1 cellular context compared by ENCODE assay signal in genomic region chr20:47596003-47596571, GRCh38.
TF ChIP-seq lines count a peak whose summit lies in the region.

No MANE protein-coding gene starts in this region.

TF ChIP-seq in HepG2, 621 proteins besides CTCF, POLR2A, EP300 and RAD21 (continued from another document and continues in another):
- TF ChIP-seq, protein P1, sequence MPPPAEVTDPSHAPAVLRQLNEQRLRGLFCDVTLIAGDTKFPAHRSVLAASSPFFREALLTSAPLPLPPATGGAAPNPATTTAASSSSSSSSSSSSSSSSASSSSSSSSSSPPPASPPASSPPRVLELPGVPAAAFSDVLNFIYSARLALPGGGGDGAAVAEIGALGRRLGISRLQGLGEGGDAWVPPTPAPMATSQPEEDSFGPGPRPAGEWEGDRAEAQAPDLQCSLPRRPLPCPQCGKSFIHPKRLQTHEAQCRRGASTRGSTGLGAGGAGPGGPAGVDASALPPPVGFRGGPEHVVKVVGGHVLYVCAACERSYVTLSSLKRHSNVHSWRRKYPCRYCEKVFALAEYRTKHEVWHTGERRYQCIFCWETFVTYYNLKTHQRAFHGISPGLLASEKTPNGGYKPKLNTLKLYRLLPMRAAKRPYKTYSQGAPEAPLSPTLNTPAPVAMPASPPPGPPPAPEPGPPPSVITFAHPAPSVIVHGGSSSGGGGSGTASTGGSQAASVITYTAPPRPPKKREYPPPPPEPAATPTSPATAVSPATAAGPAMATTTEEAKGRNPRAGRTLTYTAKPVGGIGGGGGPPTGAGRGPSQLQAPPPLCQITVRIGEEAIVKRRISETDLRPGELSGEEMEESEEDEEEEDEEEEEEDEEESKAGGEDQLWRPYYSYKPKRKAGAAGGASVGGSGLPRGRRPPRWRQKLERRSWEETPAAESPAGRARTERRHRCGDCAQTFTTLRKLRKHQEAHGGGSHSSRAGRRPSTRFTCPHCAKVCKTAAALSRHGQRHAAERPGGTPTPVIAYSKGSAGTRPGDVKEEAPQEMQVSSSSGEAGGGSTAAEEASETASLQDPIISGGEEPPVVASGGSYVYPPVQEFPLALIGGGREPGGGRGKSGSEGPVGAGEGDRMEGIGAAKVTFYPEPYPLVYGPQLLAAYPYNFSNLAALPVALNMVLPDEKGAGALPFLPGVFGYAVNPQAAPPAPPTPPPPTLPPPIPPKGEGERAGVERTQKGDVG (CRISPR knock-in tag; IDR thresholded peaks at IDR 0.05; ENCODE audit: borderline replicate concordance) = no peak
- no peak for TF ChIP-seq SRSF1 (optimal IDR thresholded peaks at IDR 0.05; ENCODE audit: low read depth, low read length)
- TF ChIP-seq ZNF350 (CRISPR knock-in tag; IDR thresholded peaks at IDR 0.05; ENCODE audit: borderline replicate concordance, low read depth) = no peak
- TF ChIP-seq, protein P2, sequence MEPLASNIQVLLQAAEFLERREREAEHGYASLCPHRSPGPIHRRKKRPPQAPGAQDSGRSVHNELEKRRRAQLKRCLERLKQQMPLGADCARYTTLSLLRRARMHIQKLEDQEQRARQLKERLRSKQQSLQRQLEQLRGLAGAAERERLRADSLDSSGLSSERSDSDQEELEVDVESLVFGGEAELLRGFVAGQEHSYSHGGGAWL (CRISPR knock-in tag; IDR thresholded peaks at IDR 0.05) = no peak
- TF ChIP-seq, protein P3, sequence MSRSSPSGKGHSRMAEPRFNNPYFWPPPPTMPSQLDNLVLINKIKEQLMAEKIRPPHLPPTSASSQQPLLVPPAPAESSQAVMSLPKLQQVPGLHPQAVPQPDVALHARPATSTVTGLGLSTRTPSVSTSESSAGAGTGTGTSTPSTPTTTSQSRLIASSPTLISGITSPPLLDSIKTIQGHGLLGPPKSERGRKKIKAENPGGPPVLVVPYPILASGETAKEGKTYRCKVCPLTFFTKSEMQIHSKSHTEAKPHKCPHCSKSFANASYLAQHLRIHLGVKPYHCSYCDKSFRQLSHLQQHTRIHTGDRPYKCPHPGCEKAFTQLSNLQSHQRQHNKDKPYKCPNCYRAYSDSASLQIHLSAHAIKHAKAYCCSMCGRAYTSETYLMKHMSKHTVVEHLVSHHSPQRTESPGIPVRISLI (CRISPR knock-in tag; IDR thresholded peaks at IDR 0.05; ENCODE audit: borderline replicate concordance) = peak; percentile 87; the same call in 1 of the 2 replicates
- TF ChIP-seq NR0B2 (CRISPR knock-in tag; IDR thresholded peaks at IDR 0.05) = no peak
- TF ChIP-seq CSRNP2 (CRISPR knock-in tag; conservative IDR thresholded peaks at IDR 0.05; ENCODE audit: low read depth) = no peak
- peak; percentile 56 for TF ChIP-seq RXRB (CRISPR knock-in tag; IDR thresholded peaks at IDR 0.05; ENCODE audit: borderline replicate concordance)
- TF ChIP-seq ZBTB7B (CRISPR knock-in tag; IDR thresholded peaks at IDR 0.05) = no peak
- TF ChIP-seq ARID5B (CRISPR knock-in tag; IDR thresholded peaks at IDR 0.05) = peak; percentile 45; the same call in 1 of the 2 replicates
- TF ChIP-seq ZBED4 (CRISPR knock-in tag; IDR thresholded peaks at IDR 0.05; ENCODE audit: borderline replicate concordance) = no peak
- TF ChIP-seq, protein P4, sequence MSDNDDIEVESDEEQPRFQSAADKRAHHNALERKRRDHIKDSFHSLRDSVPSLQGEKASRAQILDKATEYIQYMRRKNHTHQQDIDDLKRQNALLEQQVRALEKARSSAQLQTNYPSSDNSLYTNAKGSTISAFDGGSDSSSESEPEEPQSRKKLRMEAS (IDR thresholded peaks at IDR 0.05) = no peak
- TF ChIP-seq ZNF432 (CRISPR knock-in tag; IDR thresholded peaks at IDR 0.05; ENCODE audit: borderline replicate concordance) = no peak
- TF ChIP-seq, protein P5, sequence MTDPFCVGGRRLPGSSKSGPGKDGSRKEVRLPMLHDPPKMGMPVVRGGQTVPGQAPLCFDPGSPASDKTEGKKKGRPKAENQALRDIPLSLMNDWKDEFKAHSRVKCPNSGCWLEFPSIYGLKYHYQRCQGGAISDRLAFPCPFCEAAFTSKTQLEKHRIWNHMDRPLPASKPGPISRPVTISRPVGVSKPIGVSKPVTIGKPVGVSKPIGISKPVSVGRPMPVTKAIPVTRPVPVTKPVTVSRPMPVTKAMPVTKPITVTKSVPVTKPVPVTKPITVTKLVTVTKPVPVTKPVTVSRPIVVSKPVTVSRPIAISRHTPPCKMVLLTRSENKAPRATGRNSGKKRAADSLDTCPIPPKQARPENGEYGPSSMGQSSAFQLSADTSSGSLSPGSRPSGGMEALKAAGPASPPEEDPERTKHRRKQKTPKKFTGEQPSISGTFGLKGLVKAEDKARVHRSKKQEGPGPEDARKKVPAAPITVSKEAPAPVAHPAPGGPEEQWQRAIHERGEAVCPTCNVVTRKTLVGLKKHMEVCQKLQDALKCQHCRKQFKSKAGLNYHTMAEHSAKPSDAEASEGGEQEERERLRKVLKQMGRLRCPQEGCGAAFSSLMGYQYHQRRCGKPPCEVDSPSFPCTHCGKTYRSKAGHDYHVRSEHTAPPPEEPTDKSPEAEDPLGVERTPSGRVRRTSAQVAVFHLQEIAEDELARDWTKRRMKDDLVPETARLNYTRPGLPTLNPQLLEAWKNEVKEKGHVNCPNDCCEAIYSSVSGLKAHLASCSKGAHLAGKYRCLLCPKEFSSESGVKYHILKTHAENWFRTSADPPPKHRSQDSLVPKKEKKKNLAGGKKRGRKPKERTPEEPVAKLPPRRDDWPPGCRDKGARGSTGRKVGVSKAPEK (CRISPR knock-in tag; IDR thresholded peaks at IDR 0.05; ENCODE audit: borderline replicate concordance) = no peak
- TF ChIP-seq HOMEZ (CRISPR knock-in tag; IDR thresholded peaks at IDR 0.05; ENCODE audit: low read depth) = peak; percentile 81
- no peak for TF ChIP-seq ZNF530 (CRISPR knock-in tag; IDR thresholded peaks at IDR 0.05; ENCODE audit: low read depth)
- peak; percentile 26; the same call in 1 of the 2 replicates for TF ChIP-seq ELF3 (CRISPR knock-in tag; IDR thresholded peaks at IDR 0.05)
- TF ChIP-seq, protein P6, sequence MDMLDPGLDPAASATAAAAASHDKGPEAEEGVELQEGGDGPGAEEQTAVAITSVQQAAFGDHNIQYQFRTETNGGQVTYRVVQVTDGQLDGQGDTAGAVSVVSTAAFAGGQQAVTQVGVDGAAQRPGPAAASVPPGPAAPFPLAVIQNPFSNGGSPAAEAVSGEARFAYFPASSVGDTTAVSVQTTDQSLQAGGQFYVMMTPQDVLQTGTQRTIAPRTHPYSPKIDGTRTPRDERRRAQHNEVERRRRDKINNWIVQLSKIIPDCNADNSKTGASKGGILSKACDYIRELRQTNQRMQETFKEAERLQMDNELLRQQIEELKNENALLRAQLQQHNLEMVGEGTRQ (IDR thresholded peaks at IDR 0.05; ENCODE audit: low read depth, low read length) = no peak
- TF ChIP-seq, protein P6 (CRISPR knock-in tag; IDR thresholded peaks at IDR 0.05; ENCODE audit: borderline replicate concordance) = no peak
- TF ChIP-seq NKX3-1 (CRISPR knock-in tag; IDR thresholded peaks at IDR 0.05) = no peak
- TF ChIP-seq PPARG (CRISPR knock-in tag; conservative IDR thresholded peaks at IDR 0.05) = 0 out of 2 replicates have a peak, but pooled peaks have one; percentile 8
- no peak for TF ChIP-seq TCF7L2 (IDR thresholded peaks at IDR 0.05; ENCODE audit: low read depth, low read length)
- TF ChIP-seq ZSCAN9 (CRISPR knock-in tag; IDR thresholded peaks at IDR 0.05; ENCODE audit: borderline replicate concordance) = 0 out of 2 replicates have a peak, but pooled peaks have one; percentile 23
- no peak for TF ChIP-seq SNAI1 (CRISPR knock-in tag; IDR thresholded peaks at IDR 0.05; ENCODE audit: borderline replicate concordance)
- TF ChIP-seq ZNF749 (CRISPR knock-in tag; IDR thresholded peaks at IDR 0.05; ENCODE audit: borderline replicate concordance) = no peak
- TF ChIP-seq RFXAP (CRISPR knock-in tag; IDR thresholded peaks at IDR 0.05; ENCODE audit: borderline replicate concordance) = no peak
- no peak for TF ChIP-seq RELA (CRISPR knock-in tag; IDR thresholded peaks at IDR 0.05)
- TF ChIP-seq, protein P7, sequence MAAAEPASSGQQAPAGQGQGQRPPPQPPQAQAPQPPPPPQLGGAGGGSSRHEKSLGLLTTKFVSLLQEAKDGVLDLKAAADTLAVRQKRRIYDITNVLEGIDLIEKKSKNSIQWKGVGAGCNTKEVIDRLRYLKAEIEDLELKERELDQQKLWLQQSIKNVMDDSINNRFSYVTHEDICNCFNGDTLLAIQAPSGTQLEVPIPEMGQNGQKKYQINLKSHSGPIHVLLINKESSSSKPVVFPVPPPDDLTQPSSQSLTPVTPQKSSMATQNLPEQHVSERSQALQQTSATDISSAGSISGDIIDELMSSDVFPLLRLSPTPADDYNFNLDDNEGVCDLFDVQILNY (CRISPR knock-in tag; conservative IDR thresholded peaks at IDR 0.05) = no peak
